11 cellular contexts compared by ENCODE assay signal in the genomic region with DNA sequence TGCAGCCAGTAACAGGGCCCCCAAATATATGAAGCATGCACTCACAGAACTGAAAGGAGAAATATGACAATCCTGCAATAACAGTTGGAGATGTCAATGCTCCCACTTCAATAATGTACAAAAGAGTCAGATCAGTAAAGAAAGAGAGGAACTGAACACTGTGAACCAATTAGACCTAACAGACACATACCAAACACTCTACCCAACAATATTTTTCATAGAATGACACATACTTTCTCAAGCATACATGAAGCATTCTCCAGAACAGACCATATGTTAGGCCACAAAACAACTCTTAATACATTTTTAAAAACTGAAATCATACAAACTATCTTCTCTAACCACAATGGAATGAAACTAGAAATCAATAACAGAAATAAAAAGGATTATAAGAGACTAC.
DNase-seq lines count a peak whose midpoint lies in the region; ATAC-seq, FAIRE-seq and TF ChIP-seq lines count a peak whose summit lies in the region.
"Had no signal": no experiment of that assay in that cellular context is flagged by ENCODE, and none has a peak within 500 bp of the region (broad histone marks: within the 10 kb centered on the region; RNA-seq: fewer than 3 reads in every experiment).

No MANE protein-coding gene starts in this region.

- H3K9me3 Mint-ChIP-seq in CD4-positive, alpha-beta memory T cell, result no peaks in the 10 kb centered on the region
- H3K9me3 Mint-ChIP-seq in activated T-helper 1 cell treated with anti-CD3 and anti-CD28 coated beads, Interleukin-12 subunit alpha, Interleukin-12 subunit beta, Interleukin-2, Interleukin-4 antibody, amounts not matched to agents 30 ng/mL and 10 ng/mL and 1 ng/mL, durations not matched to agents 14 hours and 24 hours and 36 hours, result no peaks in the 10 kb centered on the region

- peak; percentile 72 for ATAC-seq in GM21360 (IDR thresholded peaks at IDR 0.05; ENCODE audit: unreplicated experiment)
- no peak for ATAC-seq in Right ventricle myocardium superior (ENCODE audit: poor library complexity)

- intact Hi-C loops in CD4-positive, alpha-beta memory T cell (cut with micrococcal nuclease), result no loop called here
- intact Hi-C loops in activated T-helper 1 cell treated with anti-CD3 and anti-CD28 coated beads, Interleukin-12 subunit alpha, Interleukin-12 subunit beta, Interleukin-2, Interleukin-4 antibody, amounts not matched to agents 30 ng/mL and 10 ng/mL and 1 ng/mL, durations not matched to agents 14 hours and 24 hours and 36 hours (cut with micrococcal nuclease), result no loop called here
- intact Hi-C loops in kidney (cut with DNase I) (no loop called here), Right ventricle myocardium superior (cut with DNase I) (no loop called here)

- no peak overlapping the region for H3K9ac ChIP-seq in kidney (ENCODE audit: low read length in 2 of 2)

- H3K27me3 ChIP-seq in CD4-positive, alpha-beta memory T cell (ENCODE audit: insufficient read depth, low read length), result no peaks in the 10 kb centered on the region
- H3K27me3 ChIP-seq in right atrium auricular region, result no peaks in the 10 kb centered on the region

- peaks cover 44 to 73% of the 10 kb centered on the region in 2 donors for H3K36me3 Mint-ChIP-seq in CD4-positive, alpha-beta memory T cell
- peaks cover 37% of the 10 kb centered on the region for H3K36me3 Mint-ChIP-seq in activated T-helper 1 cell treated with anti-CD3 and anti-CD28 coated beads, Interleukin-12 subunit alpha, Interleukin-12 subunit beta, Interleukin-2, Interleukin-4 antibody, amounts not matched to agents 30 ng/mL and 10 ng/mL and 1 ng/mL, durations not matched to agents 14 hours and 24 hours and 36 hours (ENCODE audit: low read depth)

- no peaks in the 10 kb centered on the region for H3K9me3 ChIP-seq in CD4-positive, alpha-beta memory T cell (ENCODE audit: control insufficient read depth in 1 of 2, low read length in 2 of 2)
- H3K9me3 ChIP-seq in kidney (ENCODE audit: control insufficient read depth in 1 of 2, low read length in 2 of 2), result no peaks in the 10 kb centered on the region
- H3K9me3 ChIP-seq in right atrium auricular region, result no peaks in the 10 kb centered on the region
- H3K9me3 ChIP-seq: thoracic aorta had no signal

- FAIRE-seq in kidney (lab: Jason Lieb, UNC), result peak; percentile 15

- H3K4me3 Mint-ChIP-seq in CD4-positive, alpha-beta memory T cell, result no peak overlapping the region
- no peak overlapping the region for H3K4me3 Mint-ChIP-seq in activated T-helper 1 cell treated with anti-CD3 and anti-CD28 coated beads, Interleukin-12 subunit alpha, Interleukin-12 subunit beta, Interleukin-2, Interleukin-4 antibody, amounts not matched to agents 30 ng/mL and 10 ng/mL and 1 ng/mL, durations not matched to agents 14 hours and 24 hours and 36 hours

- DNase-seq in CD4-positive, alpha-beta memory T cell, result no peak
- DNase-seq in activated T-helper 1 cell treated with anti-CD3 and anti-CD28 coated beads, Interleukin-12 subunit alpha, Interleukin-12 subunit beta, Interleukin-2, Interleukin-4 antibody, amounts not matched to agents 30 ng/mL and 10 ng/mL and 1 ng/mL, durations not matched to agents 14 hours and 24 hours and 36 hours (ENCODE audit: low spot score), result no peak
- DNase-seq in kidney, result no peak
- DNase-seq in NCI-H146 (lab: John Stamatoyannopoulos, UW), result no peak
- DNase-seq in Right ventricle myocardium superior, result no peak
- no peak for DNase-seq in right atrium auricular region (ENCODE audit: low spot score)
- DNase-seq in NCI-H187 treated with DMSO at 0.1 percent for 48 hours (lab: John Stamatoyannopoulos, UW), result no peak
- DNase-seq: dermis blood vessel endothelial cell, NCI-H1105 treated with DMSO at 0.1 percent for 48 hours had no signal

- TF ChIP-seq CTCF in kidney (IDR thresholded peaks at IDR 0.05; ENCODE audit: borderline replicate concordance, extremely low read depth, insufficient read depth), result no peak
- no peak for TF ChIP-seq CTCF in right atrium auricular region (IDR thresholded peaks at IDR 0.05)

- peaks cover 16% of the 10 kb centered on the region for H3K36me3 ChIP-seq in CD4-positive, alpha-beta memory T cell (ENCODE audit: insufficient read depth, low read length)
- H3K36me3 ChIP-seq in kidney (ENCODE audit: control insufficient read depth in 1 of 2, insufficient read depth in 2 of 2, low read length in 2 of 2), result peaks cover 7 to 12% of the 10 kb centered on the region in 2 donors
- H3K36me3 ChIP-seq in right atrium auricular region, result peaks cover 13% of the 10 kb centered on the region
- H3K36me3 ChIP-seq: thoracic aorta had no signal

- CTCF ChIA-PET in CD4-positive, alpha-beta memory T cell (lab: Charles Lee; ENCODE audit: partially characterized antibody), result no interaction called here

- POLR2A ChIA-PET in CD4-positive, alpha-beta memory T cell (lab: Charles Lee; ENCODE audit: partially characterized antibody), result no interaction called here

- H3K4me1 ChIP-seq in CD4-positive, alpha-beta memory T cell (ENCODE audit: insufficient read depth, low read length), result no peaks in the 10 kb centered on the region
- H3K4me1 ChIP-seq in kidney (ENCODE audit: control insufficient read depth in 1 of 2, insufficient read depth in 1 of 2, low read depth in 1 of 2, low read length in 2 of 2) (no peaks in the 10 kb centered on the region), right atrium auricular region (no peaks in the 10 kb centered on the region)

- H3K4me1 Mint-ChIP-seq in CD4-positive, alpha-beta memory T cell, result peaks cover 12 to 45% (median 25%) of the 10 kb centered on the region in 4 donors
- H3K4me1 Mint-ChIP-seq in activated T-helper 1 cell treated with anti-CD3 and anti-CD28 coated beads, Interleukin-12 subunit alpha, Interleukin-12 subunit beta, Interleukin-2, Interleukin-4 antibody, amounts not matched to agents 30 ng/mL and 10 ng/mL and 1 ng/mL, durations not matched to agents 14 hours and 24 hours and 36 hours (ENCODE audit: low read depth), result peaks cover 19% of the 10 kb centered on the region

- H3K4me3 ChIP-seq in CD4-positive, alpha-beta memory T cell (ENCODE audit: low read length in 2 of 2), result no peak overlapping the region
- no peak overlapping the region for H3K4me3 ChIP-seq in kidney (ENCODE audit: low read length in 2 of 2)
- no peak overlapping the region for H3K4me3 ChIP-seq in right atrium auricular region
- H3K4me3 ChIP-seq: thoracic aorta had no signal

- peak overlapping the region in 6 of 7 donors; percentile 7 to 74 (median 62) for H3K27ac Mint-ChIP-seq in CD4-positive, alpha-beta memory T cell
- H3K27ac Mint-ChIP-seq in activated T-helper 1 cell treated with anti-CD3 and anti-CD28 coated beads, Interleukin-12 subunit alpha, Interleukin-12 subunit beta, Interleukin-2, Interleukin-4 antibody, amounts not matched to agents 30 ng/mL and 10 ng/mL and 1 ng/mL, durations not matched to agents 14 hours and 24 hours and 36 hours, result peak overlapping the region; percentile 1

- no peaks in the 10 kb centered on the region for H3K27me3 Mint-ChIP-seq in CD4-positive, alpha-beta memory T cell
- H3K27me3 Mint-ChIP-seq in activated T-helper 1 cell treated with anti-CD3 and anti-CD28 coated beads, Interleukin-12 subunit alpha, Interleukin-12 subunit beta, Interleukin-2, Interleukin-4 antibody, amounts not matched to agents 30 ng/mL and 10 ng/mL and 1 ng/mL, durations not matched to agents 14 hours and 24 hours and 36 hours (ENCODE audit: insufficient read depth), result no peaks in the 10 kb centered on the region

- no peak overlapping the region for H3K27ac ChIP-seq in CD4-positive, alpha-beta memory T cell (ENCODE audit: low read depth, low read length)
- H3K27ac ChIP-seq in kidney (ENCODE audit: low read depth in 2 of 2, low read length in 2 of 2) (no peak overlapping the region), right atrium auricular region (no peak overlapping the region)
- H3K27ac ChIP-seq: thoracic aorta had no signal
